Comparison of ENCODE assay signal across 21 cellular contexts in the genomic region with DNA sequence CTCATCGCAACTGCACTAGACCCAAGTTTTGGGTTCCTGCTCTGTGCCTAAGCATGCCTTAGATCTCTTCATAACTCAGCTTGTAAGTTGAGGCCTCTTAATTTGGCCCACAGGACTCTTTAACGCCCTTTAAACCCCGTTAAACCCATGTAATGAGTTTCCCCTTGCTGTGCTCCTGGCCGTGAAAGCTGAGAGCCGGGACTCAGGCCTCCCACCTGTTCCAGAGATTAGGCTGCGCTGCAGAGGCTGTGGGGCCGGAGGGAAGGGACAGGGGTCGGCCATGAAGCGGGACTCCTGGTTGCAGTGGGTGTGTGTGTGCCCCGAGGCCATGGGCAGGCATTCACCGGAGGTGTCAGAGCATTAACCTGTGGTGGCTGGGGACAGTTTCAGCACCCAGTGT.
DNase-seq lines count a peak whose midpoint lies in the region; ATAC-seq and TF ChIP-seq lines count a peak whose summit lies in the region.
"Had no signal": no experiment of that assay in that cellular context is flagged by ENCODE, and none has a peak within 500 bp of the region (broad histone marks: within the 10 kb centered on the region; RNA-seq: fewer than 3 reads in every experiment).

No MANE protein-coding gene starts in this region.

- peaks cover 3% of the 10 kb centered on the region for H3K4me1 Mint-ChIP-seq in neural progenitor cell
- H3K4me1 Mint-ChIP-seq: GM23338, H9 had no signal

- H3K36me3 ChIP-seq in BE2C (no peaks in the 10 kb centered on the region), neural progenitor cell (no peaks in the 10 kb centered on the region)

- H4K20me1 ChIP-seq in neural progenitor cell (ENCODE audit: low read depth) = no peaks in the 10 kb centered on the region

- TF ChIP-seq CTCF in BE2C (IDR thresholded peaks at IDR 0.05; ENCODE audit: low read depth, low read length) (no peak), neural progenitor cell (IDR thresholded peaks at IDR 0.05) (no peak), omental fat pad (IDR thresholded peaks at IDR 0.05) (no peak)

- peaks cover 7% of the 10 kb centered on the region for H3K9me3 Mint-ChIP-seq in neural progenitor cell
- H3K9me3 Mint-ChIP-seq: GM23338 had no signal

- ATAC-seq in esophagus mucosa (peak; percentile 15), omental fat pad (ENCODE audit: low FRiP score) (no peak), HG03469 (IDR thresholded peaks at IDR 0.05; ENCODE audit: unreplicated experiment) (no peak)
- ATAC-seq: A549, GM23338 had no signal

- no peak overlapping the region for H3K27ac Mint-ChIP-seq in neural progenitor cell
- H3K27ac Mint-ChIP-seq: CD4-positive, alpha-beta memory T cell; GM23338; H9 had no signal

- H3K4me3 ChIP-seq in BE2C (ENCODE audit: low read depth, low read length) (peak overlapping the region; percentile 35), neural progenitor cell (no peak overlapping the region)
- H3K4me3 ChIP-seq: A549, GM23338 had no signal

- H3K79me2 ChIP-seq in neural progenitor cell (ENCODE audit: low read depth) = no peaks in the 10 kb centered on the region

- peaks cover 7% of the 10 kb centered on the region for H3K27me3 Mint-ChIP-seq in neural progenitor cell (ENCODE audit: insufficient read depth, low read depth)

- H3K36me3 Mint-ChIP-seq in neural progenitor cell = no peaks in the 10 kb centered on the region
- H3K36me3 Mint-ChIP-seq: CD4-positive, alpha-beta memory T cell had no signal

- no peaks in the 10 kb centered on the region for H3K27me3 ChIP-seq in BE2C
- peaks cover 22% of the 10 kb centered on the region for H3K27me3 ChIP-seq in neural progenitor cell

- no peak overlapping the region for H3K4me3 Mint-ChIP-seq in neural progenitor cell
- H3K4me3 Mint-ChIP-seq: CD4-positive, alpha-beta memory T cell; GM23338; H9 had no signal

- H3K27ac ChIP-seq in neural progenitor cell = no peak overlapping the region
- H3K27ac ChIP-seq: A549 had no signal

- H2AFZ ChIP-seq in neural progenitor cell (replicated peaks) = no peak overlapping the region
- H2AFZ ChIP-seq: GM23338 had no signal

- H3K4me1 ChIP-seq in BE2C = no peaks in the 10 kb centered on the region
- H3K4me1 ChIP-seq in neural progenitor cell = peaks cover 2% of the 10 kb centered on the region
- H3K4me1 ChIP-seq: A549 had no signal

- DNase-seq in BE2C (no peak), NCI-H524 treated with DMSO at 0.1 percent for 48 hours (lab: John Stamatoyannopoulos, UW) (peak; percentile 7), neural progenitor cell (ENCODE audit: low spot score) (peak; percentile 15), omental fat pad (ENCODE audit: low spot score) (no peak), globus pallidus (ENCODE audit: low spot score) (no peak), KG1 (lab: John Stamatoyannopoulos, UW) (no peak)
- DNase-seq: 8988T; ACHN; AML-193; C1 segment of cervical spinal cord; Calu3; CD4-positive, alpha-beta memory T cell; COR-L47; DMS53; DMS79 treated with DMSO at 0.1 percent for 48 hours; GF-D8; H9 had no signal

- H3F3A ChIP-seq in neural progenitor cell (ENCODE audit: low read depth) = peaks cover 4% of the 10 kb centered on the region

- no peak overlapping the region for H3K9ac ChIP-seq in neural progenitor cell

- H3K9me3 ChIP-seq in BE2C (no peaks in the 10 kb centered on the region), neural progenitor cell (ENCODE audit: low read depth) (no peaks in the 10 kb centered on the region)

- H3K4me2 ChIP-seq in neural progenitor cell = no peak overlapping the region
- H3K4me2 ChIP-seq: A549, GM23338 had no signal

Comparison
In these comparisons a context has a peak if more than half of its experiments do, and no peak if none do; other contexts are left out.
1. DNase-seq: peak in NCI-H524 treated with DMSO at 0.1 percent for 48 hours (single experiment) and neural progenitor cell (single experiment); none in BE2C (single experiment), omental fat pad (single experiment), globus pallidus (single experiment) and KG1 (single experiment).